ENCODE assay signal across 19 cellular contexts in genomic region chr17:65103896-65104295, GRCh38. TPM values are rescaled to one million over a fixed set of nuclear protein-coding genes. Genes with fewer than 3 reads are reported as not detected.
DNase-seq lines count a peak whose midpoint lies in the region; ATAC-seq and TF ChIP-seq lines count a peak whose summit lies in the region.
"Had no signal": no experiment of that assay in that cellular context is flagged by ENCODE, and none has a peak within 500 bp of the region (broad histone marks: within the 10 kb centered on the region; RNA-seq: fewer than 3 reads in every experiment).

No MANE protein-coding gene starts in this region.

- no peak for TF ChIP-seq RAD21 in IMR-90 (IDR thresholded peaks at IDR 0.05; ENCODE audit: low read length)

- no peaks in the 10 kb centered on the region for H3K9me3 ChIP-seq in IMR-90 (ENCODE audit: control insufficient read depth, insufficient read depth, low read length)

- no peaks in the 10 kb centered on the region for H3K79me1 ChIP-seq in IMR-90 (ENCODE audit: low read depth in 1 of 2, low read length in 2 of 2)

- H3K14ac ChIP-seq in IMR-90 (replicated peaks; ENCODE audit: low read depth, low read length) = no peak overlapping the region

- H3K4me1 ChIP-seq in IMR-90 (ENCODE audit: control insufficient read depth, insufficient read depth, low read length) = peaks cover 12% of the 10 kb centered on the region

- no peak overlapping the region for H2AK9ac ChIP-seq in IMR-90 (replicated peaks; ENCODE audit: low read depth, low read length, poor library complexity)

- TF ChIP-seq CTCF in IMR-90 (conservative IDR thresholded peaks at IDR 0.05; ENCODE audit: low read depth, low read length) = no peak
- no peak for TF ChIP-seq CTCF in astrocyte of the cerebellum (IDR thresholded peaks at IDR 0.05; ENCODE audit: low read depth, low read length, missing control alignments)

- H2AK5ac ChIP-seq in IMR-90 (ENCODE audit: low read depth, low read length) = no peak overlapping the region

- no peaks in the 10 kb centered on the region for H3K36me3 ChIP-seq in IMR-90 (ENCODE audit: control insufficient read depth, insufficient read depth, low read length)

- no CpG with 5 or more reads among the region's 5 CpGs for WGBS in IMR-90 (ENCODE audit: extremely low coverage in 2 of 2, insufficient read length in 1 of 2), 2 experiments

- dilution Hi-C loops in IMR-90 (cut with HindIII; ENCODE audit: low sequenced_read_pairs, unreplicated experiment) = no loop called here

- BruUV-seq in IMR-90 (replicated peaks; lab: Mats Ljungman, UMichigan) = no TSS peak

- no peaks in the 10 kb centered on the region for H3K27me3 ChIP-seq in IMR-90 (ENCODE audit: control insufficient read depth, insufficient read depth, low read length)

- CTCF ChIA-PET in IMR-90 (lab: Yijun Ruan, JAX) = interaction anchor here (0.6 kb wide), 2 partner anchors 28 to 29 kb away, joined by 3 to 8 read pairs; no protein-coding TSS in a partner anchor

- H3K18ac ChIP-seq in IMR-90 (ENCODE audit: low read depth, low read length) = no peak overlapping the region; the same call in 1 of the 2 replicates

- DNase-seq in Daoy (ENCODE audit: low read depth) (peak; percentile 90), IMR-90 (peak; percentile 49), astrocyte of the cerebellum (ENCODE audit: low read depth) (peak; percentile 50), iris pigment epithelial cell (ENCODE audit: low read depth) (peak; percentile 40), SIG-M5 (lab: John Stamatoyannopoulos, UW) (no peak)
- DNase-seq: activated CD4-positive, alpha-beta memory T cell treated with anti-CD3 and anti-CD28 coated beads for 36 hours; activated naive CD4-positive, alpha-beta T cell treated with anti-CD3 and anti-CD28 coated beads for 36 hours; anterior cingulate cortex; CD4-positive, alpha-beta T cell; DMS79; erythroblast; HCEC 1CT; NCI-H146; stimulated activated CD4-positive, alpha-beta T cell treated with anti-CD3 and anti-CD28 coated beads, Interleukin-4, amount 100 ng/mL, for 24 hours; substantia nigra had no signal

- peaks cover 6% of the 10 kb centered on the region; the same call in 1 of the 2 replicates for H3K9me1 ChIP-seq in IMR-90 (ENCODE audit: insufficient read depth, low read length)

- no peak overlapping the region for H4K8ac ChIP-seq in IMR-90 (ENCODE audit: low read depth in 2 of 2, low read length in 2 of 2)

- H4K91ac ChIP-seq in IMR-90 (ENCODE audit: insufficient read depth, low read depth, low read length) = no peak overlapping the region

- H4K5ac ChIP-seq in IMR-90 (ENCODE audit: low read depth, low read length) = no peak overlapping the region

- H2BK15ac ChIP-seq in IMR-90 (ENCODE audit: low read depth, low read length) = 0 out of 3 replicates have a peak overlapping the region, but pooled peaks have one; percentile 29

- H2AFZ ChIP-seq in IMR-90 (replicated peaks; ENCODE audit: low read length, poor library complexity) = peak overlapping the region; percentile 14

- ATAC-seq in IMR-90 (ENCODE audit: low read depth) = no peak
- ATAC-seq in HG02798 (IDR thresholded peaks at IDR 0.05; ENCODE audit: poor library complexity, unreplicated experiment) = no peak
- no peak for ATAC-seq in GM21526 (IDR thresholded peaks at IDR 0.05; ENCODE audit: low FRiP score, unreplicated experiment)
- ATAC-seq in HG02885 (IDR thresholded peaks at IDR 0.05; ENCODE audit: poor library complexity, unreplicated experiment) = no peak

- no peak overlapping the region for H2BK120ac ChIP-seq in IMR-90 (ENCODE audit: low read depth, low read length)

- H3K23ac ChIP-seq in IMR-90 (ENCODE audit: low read depth, low read length) = peak overlapping the region; percentile 12; the same call in 1 of the 2 replicates

- H3K4ac ChIP-seq in IMR-90 (ENCODE audit: low read depth, low read length) = no peak overlapping the region; the same call in 1 of the 2 replicates

- no peak overlapping the region for H3K27ac ChIP-seq in IMR-90 (ENCODE audit: insufficient read depth, low read length)

- no peak overlapping the region for H2BK20ac ChIP-seq in IMR-90 (ENCODE audit: low read depth, low read length)

- intact Hi-C loops in IMR-90 (cut with micrococcal nuclease) = no loop called here

- peaks cover 4% of the 10 kb centered on the region; the same call in 1 of the 2 replicates for H4K20me1 ChIP-seq in IMR-90 (ENCODE audit: insufficient read depth, low read length)

- H3K4me3 ChIP-seq in IMR-90 (ENCODE audit: insufficient read depth, low read depth, low read length) = no peak overlapping the region
- no peak overlapping the region for H3K4me3 ChIP-seq in astrocyte of the cerebellum (ENCODE audit: low read depth, low read length)

- no peak overlapping the region for H3K9ac ChIP-seq in IMR-90 (ENCODE audit: low read depth, low read length)

- in situ Hi-C loops in IMR-90 (cut with MboI; ENCODE audit: low sequenced_read_pairs) (no loop called here), astrocyte of the cerebellum (cut with HindIII; ENCODE audit: low sequenced_read_pairs) (no loop called here)

- no peak overlapping the region for H2BK5ac ChIP-seq in IMR-90 (ENCODE audit: low read depth, low read length, poor library complexity, severe bottlenecking)

- no peak for TF ChIP-seq POLR2A in IMR-90 (IDR thresholded peaks at IDR 0.05; ENCODE audit: low read depth, low read length)

- POLR2A ChIA-PET in IMR-90 (lab: Charles Lee; ENCODE audit: unreplicated experiment) = interaction anchor here (0.6 kb wide), 1 partner anchor 55 kb away, joined by 3 read pairs; no protein-coding TSS in a partner anchor

- H3K56ac ChIP-seq in IMR-90 (ENCODE audit: extremely low read depth, insufficient read depth, low read length) = no peak overlapping the region

- H3K4me2 ChIP-seq in IMR-90 (ENCODE audit: low read depth, low read length) = no peak overlapping the region

TF ChIP-seq in IMR-90, 13 proteins besides CTCF, POLR2A, EP300 and RAD21:
- TF ChIP-seq RCOR1 (IDR thresholded peaks at IDR 0.05; ENCODE audit: insufficient replicate concordance, low read length) = no peak
- no peak for TF ChIP-seq CHD1 (IDR thresholded peaks at IDR 0.05; ENCODE audit: low read depth, low read length)
- TF ChIP-seq BHLHE40 (IDR thresholded peaks at IDR 0.05; ENCODE audit: low read depth, low read length) = no peak
- no peak for TF ChIP-seq MXI1 (IDR thresholded peaks at IDR 0.05; ENCODE audit: borderline replicate concordance, low read depth, low read length)
- no peak for TF ChIP-seq ELK1 (IDR thresholded peaks at IDR 0.05; ENCODE audit: borderline replicate concordance, low read depth, low read length)
- no peak for TF ChIP-seq RFX5 (IDR thresholded peaks at IDR 0.05; ENCODE audit: low read depth, low read length)
- no peak for TF ChIP-seq NFE2L2 (IDR thresholded peaks at IDR 0.05; ENCODE audit: low read depth, low read length)
- no peak for TF ChIP-seq SMC3 (IDR thresholded peaks at IDR 0.05; ENCODE audit: low read depth, low read length)
- no peak for TF ChIP-seq FOS (IDR thresholded peaks at IDR 0.05; ENCODE audit: low read depth, low read length)
- no peak for TF ChIP-seq USF2 (IDR thresholded peaks at IDR 0.05; ENCODE audit: low read depth, low read length)
- no peak for TF ChIP-seq MAFK (IDR thresholded peaks at IDR 0.05; ENCODE audit: low read depth, low read length)
- TF ChIP-seq CEBPB (IDR thresholded peaks at IDR 0.05; ENCODE audit: low read depth, low read length) = no peak
- no peak for TF ChIP-seq MAZ (IDR thresholded peaks at IDR 0.05; ENCODE audit: borderline replicate concordance, low read depth, low read length)
TF ChIP-seq in IMR-90: peak in this region for 0.

RNA-seq across cellular contexts. Expression of gene RGS9, which starts 33.3 kb away (rescaled TPM):
- 0.24 and 1.1 TPM in 2 replicates for total RNA-seq in Daoy (2014; rRNA removed; shearing (Covaris generic))
- total RNA-seq in IMR-90 (2012; rRNA removed) = 0.90 and 1.4 TPM in 2 replicates
- polyA plus RNA-seq in IMR-90 (2012; rRNA removed) = 0.77 and 1.1 TPM in 2 replicates
- 0.41 and 0.58 TPM in 2 replicates for polyA plus RNA-seq in IMR-90 (2012; cell fraction: cytosol; rRNA removed)
- 0.60 and 1.3 TPM in 2 replicates for polyA plus RNA-seq in IMR-90 (2012; cell fraction: nucleus; rRNA removed; ENCODE audit: low replicate concordance)
- total RNA-seq: HT-29 had no signal

RNA-seq across cellular contexts. Expression of gene GNA13, which starts 47.4 kb away (rescaled TPM):
- total RNA-seq in Daoy (2014; rRNA removed; shearing (Covaris generic)) = 41.9 and 43.5 TPM in 2 replicates
- total RNA-seq in IMR-90 (2012; rRNA removed) = 37.6 and 57.2 TPM in 2 replicates
- polyA plus RNA-seq in IMR-90 (2012; rRNA removed) = 11.3 and 13.8 TPM in 2 replicates
- polyA plus RNA-seq in IMR-90 (2012; cell fraction: cytosol; rRNA removed) = 3.5 and 3.9 TPM in 2 replicates
- polyA plus RNA-seq in IMR-90 (2012; cell fraction: nucleus; rRNA removed; ENCODE audit: low replicate concordance) = 2.6 and 9.4 TPM in 2 replicates
